ENCODE assay signal across 22 cellular contexts in the genomic region with DNA sequence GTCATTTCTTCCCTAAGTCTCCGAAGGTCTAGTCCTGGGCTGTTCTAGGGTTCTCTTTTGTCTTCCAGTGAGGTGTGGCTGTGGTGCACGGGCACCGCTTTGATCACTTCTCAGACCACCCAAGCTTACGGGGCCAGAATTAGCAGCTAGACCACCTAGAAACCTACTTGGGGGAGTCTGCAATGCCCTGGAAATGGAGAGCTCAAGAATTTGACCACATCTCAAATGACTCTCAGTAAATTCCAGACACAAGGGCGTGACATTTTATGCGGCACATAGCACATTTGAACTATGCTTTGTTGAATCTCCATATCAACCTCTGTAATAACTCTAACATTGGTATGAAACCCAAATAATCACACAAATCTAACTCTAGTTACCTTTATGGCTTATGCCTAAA. TPM values are rescaled to one million over a fixed set of nuclear protein-coding genes. Genes with fewer than 3 reads are reported as not detected.
A peak's percentile ranks its signal among the peaks of the same experiment; 100 is the strongest.
DNase-seq lines count a peak whose midpoint lies in the region; ATAC-seq, FAIRE-seq and TF ChIP-seq lines count a peak whose summit lies in the region.
"Had no signal": no experiment of that assay in that cellular context is flagged by ENCODE, and none has a peak within 500 bp of the region (broad histone marks: within the 10 kb centered on the region; RNA-seq: fewer than 3 reads in every experiment).

No MANE protein-coding gene starts in this region.

- WGBS in SK-N-SH (ENCODE audit: low lambda C conversion rate) = 97% methylated on average over 6 of the region's 6 CpGs

- TF ChIP-seq EP300 in SK-N-SH (IDR thresholded peaks at IDR 0.05; ENCODE audit: borderline replicate concordance in 1 of 2, low read depth in 1 of 2, low read length in 1 of 2) = no peak

- peak; percentile 24 for ATAC-seq in HCT116
- no peak for ATAC-seq in HG02623 (IDR thresholded peaks at IDR 0.05; ENCODE audit: unreplicated experiment)

- no peak for TF ChIP-seq POLR2A in HCT116 (IDR thresholded peaks at IDR 0.05; ENCODE audit: borderline replicate concordance, extremely low read depth, insufficient read depth, insufficient read length)

- H3K9ac ChIP-seq in HCT116 (ENCODE audit: low read length) (peak overlapping the region; percentile 42), keratinocyte (ENCODE audit: control insufficient read depth, extremely low read depth, insufficient read depth, low read length) (peak overlapping the region; percentile 43), SK-N-SH (no peak overlapping the region)
- H3K9ac ChIP-seq: GM23248 had no signal

- H3K27ac ChIP-seq in HCT116 (ENCODE audit: low read depth, low read length) (peak overlapping the region; percentile 89; the same call in 1 of the 2 replicates), SJSA1 (peak overlapping the region; percentile 95), keratinocyte (ENCODE audit: control insufficient read depth, insufficient read depth, low read length) (peak overlapping the region; percentile 90), SK-N-SH (ENCODE audit: low read depth in 2 of 2, low read length in 1 of 2) (no peak overlapping the region)
- H3K27ac ChIP-seq: brain microvascular endothelial cell, C4-2B, GM23248, SK-N-MC had no signal

- H3K36me3 ChIP-seq in HCT116 (ENCODE audit: control insufficient read depth in 1 of 2, insufficient read depth in 2 of 2, low read length in 2 of 2) = peaks cover 2 to 7% of the 10 kb centered on the region in 2 experiments; a peak in 2 of 4 replicates
- H3K36me3 ChIP-seq in SJSA1 = no peaks in the 10 kb centered on the region; the same call in 1 of the 2 replicates
- peaks cover 0 to 2% of the 10 kb centered on the region in 2 experiments for H3K36me3 ChIP-seq in keratinocyte (ENCODE audit: control insufficient read depth in 2 of 2, extremely low read depth in 1 of 2, insufficient read depth in 2 of 2, low read length in 2 of 2)
- H3K36me3 ChIP-seq in SK-N-SH (replicated peaks in 1 of 2; ENCODE audit: control insufficient read depth in 1 of 2, insufficient read depth in 2 of 2, low read length in 1 of 2) = peaks cover 3 to 28% of the 10 kb centered on the region in 2 experiments
- H3K36me3 ChIP-seq: brain microvascular endothelial cell had no signal

- POLR2A ChIA-PET in HCT116 (lab: Charles Lee) (no interaction called here), SK-N-SH (lab: Yijun Ruan, JAX) (no interaction called here)

- CTCF ChIA-PET in HCT116 (lab: Charles Lee) = no interaction called here
- CTCF ChIA-PET in SK-N-SH (lab: Yijun Ruan, JAX) = no interaction called here

- H3K79me2 ChIP-seq in HCT116 (ENCODE audit: insufficient read depth, low read length) (no peaks in the 10 kb centered on the region), keratinocyte (ENCODE audit: control insufficient read depth, insufficient read depth, low read length) (no peaks in the 10 kb centered on the region), SK-N-SH (ENCODE audit: insufficient read depth) (no peaks in the 10 kb centered on the region)

- H3K4me1 ChIP-seq in HCT116 (ENCODE audit: control insufficient read depth in 1 of 2, insufficient read depth in 2 of 2, low read length in 2 of 2) (peaks cover 56 to 82% of the 10 kb centered on the region in 2 experiments), SJSA1 (replicated peaks) (peaks cover 60% of the 10 kb centered on the region), keratinocyte (ENCODE audit: control insufficient read depth, extremely low read depth, insufficient read depth, low read length) (peaks cover 51% of the 10 kb centered on the region), SK-N-SH (ENCODE audit: control insufficient read depth in 1 of 2, insufficient read depth in 2 of 2, low read depth in 1 of 2, low read length in 1 of 2) (peaks cover 0 to 9% of the 10 kb centered on the region in 2 experiments; a peak in 1 of 4 replicates)

- H2AFZ ChIP-seq in HCT116 (ENCODE audit: low read depth, low read length, poor library complexity, severe bottlenecking) (no peak overlapping the region), keratinocyte (ENCODE audit: control insufficient read depth, low read length) (no peak overlapping the region), SK-N-SH (ENCODE audit: low read depth) (no peak overlapping the region)
- H2AFZ ChIP-seq: GM23248 had no signal

- H3K9me1 ChIP-seq in keratinocyte (ENCODE audit: control insufficient read depth, extremely low read depth, insufficient read depth, low read length) = no peaks in the 10 kb centered on the region

- TF ChIP-seq RAD21 in HCT116 (IDR thresholded peaks at IDR 0.05; ENCODE audit: low read depth) (no peak), SK-N-SH (IDR thresholded peaks at IDR 0.05; ENCODE audit: low read length) (no peak)

- no peaks in the 10 kb centered on the region for H4K20me1 ChIP-seq in HCT116 (ENCODE audit: insufficient read depth)
- H4K20me1 ChIP-seq in keratinocyte (ENCODE audit: control insufficient read depth, extremely low read depth, insufficient read depth, low read length) = no peaks in the 10 kb centered on the region
- no peaks in the 10 kb centered on the region for H4K20me1 ChIP-seq in SK-N-SH (ENCODE audit: insufficient read depth)

- RAD21 ChIA-PET in HCT116 (lab: Charles Lee; ENCODE audit: low non-redundant PET in 1 of 2, low total read pairs in 2 of 2, uncharacterized antibody in 2 of 2, unreplicated experiment in 2 of 2) = no interaction called here

- FAIRE-seq in keratinocyte (lab: Jason Lieb, UNC) (no peak), GM19239 (lab: Jason Lieb, UNC) (no peak)
- FAIRE-seq: endometrium had no signal

- H3K4me2 ChIP-seq in HCT116 (ENCODE audit: low read length) (peak overlapping the region; percentile 64), keratinocyte (ENCODE audit: control insufficient read depth, extremely low read depth, insufficient read depth, low read depth, low read length) (peak overlapping the region; percentile 72), SK-N-SH (no peak overlapping the region)

- no peaks in the 10 kb centered on the region for H3F3A ChIP-seq in SK-N-SH (replicated peaks; ENCODE audit: insufficient read depth)

- H3K9me3 ChIP-seq in HCT116 (ENCODE audit: control insufficient read depth in 1 of 2, insufficient read depth in 1 of 2, low read depth in 1 of 2, low read length in 2 of 2) (no peaks in the 10 kb centered on the region), SJSA1 (replicated peaks) (no peaks in the 10 kb centered on the region; the same call in 1 of the 2 replicates), keratinocyte (ENCODE audit: control insufficient read depth, low read depth, low read length) (no peaks in the 10 kb centered on the region), SK-N-SH (no peaks in the 10 kb centered on the region)

- H3K27me3 ChIP-seq in HCT116 (ENCODE audit: insufficient read depth, low read length) (no peaks in the 10 kb centered on the region), SJSA1 (replicated peaks) (no peaks in the 10 kb centered on the region), keratinocyte (ENCODE audit: control insufficient read depth, extremely low read depth, insufficient read depth, low read length) (no peaks in the 10 kb centered on the region), SK-N-SH (ENCODE audit: insufficient read depth) (no peaks in the 10 kb centered on the region)
- H3K27me3 ChIP-seq: brain microvascular endothelial cell had no signal

- DNase-seq in HCT116 (ENCODE audit: low read depth, low spot score) = no peak
- DNase-seq in SJSA1 (ENCODE audit: low read depth in 1 of 2, low spot score in 2 of 2) = peak; percentile 79 to 84
- no peak for DNase-seq in keratinocyte (ENCODE audit: low read depth, low spot score)
- peak; percentile 51 for DNase-seq in renal cortical epithelial cell (ENCODE audit: low read depth)
- no peak for DNase-seq in GM19239 (ENCODE audit: insufficient read length, low spot score)
- no peak for DNase-seq in NK-92 treated with Interleukin-12 subunit alpha and Interleukin-12 subunit beta, amount 100 ng/mL, for 24 hours (lab: John Stamatoyannopoulos, UW)
- no peak for DNase-seq in SK-N-SH
- DNase-seq: activated CD8-positive, alpha-beta memory T cell treated with anti-CD3 and anti-CD28 coated beads, Interleukin-2, amount 50 U/mL, for 48 hours; activated effector memory CD4-positive, alpha-beta T cell treated with Interleukin-2 at 50 U/mL for 16 hours; brain microvascular endothelial cell; cortex of kidney; DMS153; GF-D8; GM23248; MM.1S; NCI-H1694; NCI-H69 had no signal

- H3K9me2 ChIP-seq in HCT116 (ENCODE audit: insufficient read depth) = no peaks in the 10 kb centered on the region
- H3K9me2 ChIP-seq in SK-N-SH = no peaks in the 10 kb centered on the region

- no TSS peak for BruUV-seq in HCT116 (replicated peaks; lab: Mats Ljungman, UMichigan)

- no peak for TF ChIP-seq CTCF in HCT116 (IDR thresholded peaks at IDR 0.05 in 2 of 3, conservative IDR thresholded peaks at IDR 0.05 in 1 of 3; ENCODE audit: borderline replicate concordance in 1 of 3, insufficient read depth in 1 of 3, low read depth in 2 of 3, low read length in 2 of 3)
- TF ChIP-seq CTCF in keratinocyte (optimal IDR thresholded peaks at IDR 0.05 in 1 of 3, IDR thresholded peaks at IDR 0.05 in 1 of 3, conservative IDR thresholded peaks at IDR 0.05 in 1 of 3; ENCODE audit: extremely low read depth in 1 of 3, insufficient read depth in 2 of 3, low read length in 3 of 3) = no peak
- TF ChIP-seq CTCF in SK-N-SH (IDR thresholded peaks at IDR 0.05) = no peak

- dilution Hi-C loops in keratinocyte (cut with MboI; ENCODE audit: extremely low pct_ligation_motif_present, low sequenced_read_pairs) = no loop called here

- intact Hi-C loops in HCT116 (cut with micrococcal nuclease) = no loop called here

- H3K4me3 ChIP-seq in HCT116 (replicated peaks in 1 of 2; ENCODE audit: low read depth in 1 of 2, low read length in 2 of 2) (0 out of 4 replicates have a peak overlapping the region, but pooled peaks of 1 of the 2 experiments have one; percentile 1), SJSA1 (no peak overlapping the region), keratinocyte (ENCODE audit: control insufficient read depth in 2 of 3, extremely low read depth in 1 of 3, insufficient read depth in 2 of 3, low read depth in 1 of 3, low read length in 3 of 3) (no peak overlapping the region), SK-N-SH (ENCODE audit: low read depth in 2 of 2, low read length in 1 of 2) (no peak overlapping the region)
- H3K4me3 ChIP-seq: GM23248, SK-N-MC had no signal

RNA-seq across cellular contexts. Expression of a gene that starts 24.9 kb away (rescaled TPM):
- total RNA-seq in HCT116 (2021; ENCODE audit: unreplicated experiment) (33.8 TPM), renal cortical epithelial cell (71.0 and 323 TPM in 2 replicates)
- 27.9 and 32.4 TPM in 2 replicates for polyA plus RNA-seq in HCT116 (2012)
- total RNA-seq in SJSA1 (2014; rRNA removed; shearing (Covaris generic)) = 56.9 and 111 TPM in 2 replicates
- polyA plus RNA-seq in keratinocyte (62.3 to 81.3 TPM (median 78.1 TPM) in 3 replicates), SK-N-SH (2012; rRNA removed) (24.8 and 30.7 TPM in 2 replicates)
- polyA plus RNA-seq in keratinocyte (2011; ENCODE audit: low read depth) = 96.9 TPM
- 63.6 and 81.2 TPM in 2 replicates for polyA plus RNA-seq in keratinocyte (2011; cell fraction: cytosol; rRNA removed)
- 91.5 and 96.1 TPM in 2 replicates for polyA plus RNA-seq in keratinocyte (2011; cell fraction: nucleus; rRNA removed)
- 65.7 and 83.3 TPM in 2 replicates for polyA plus RNA-seq in keratinocyte (2012; ENCODE audit: low replicate concordance)
- polyA minus RNA-seq in keratinocyte = 61.7 to 104 TPM (median 86.0 TPM) in 3 replicates
- 66.6 TPM for polyA minus RNA-seq in keratinocyte (2011; cell fraction: cytosol; rRNA and poly(A)+ RNA removed)
- 58.0 and 84.1 TPM in 2 replicates for polyA minus RNA-seq in keratinocyte (2011; cell fraction: nucleus; rRNA and poly(A)+ RNA removed)
- 25.8 and 31.1 TPM in 2 replicates for polyA plus RNA-seq in SK-N-SH (2012; cell fraction: cytosol; rRNA removed)
- 40.4 and 47.3 TPM in 2 replicates for polyA plus RNA-seq in SK-N-SH (2012; cell fraction: nucleus; rRNA removed)

RNA-seq across cellular contexts. Expression of a gene that starts 39.7 kb away (rescaled TPM):
- 1.2 TPM for total RNA-seq in HCT116 (2021; ENCODE audit: unreplicated experiment)
- polyA plus RNA-seq in HCT116 (2012) = 0.70 and 1.3 TPM in 2 replicates
- 0.41 and 1.7 TPM in 2 replicates for total RNA-seq in SJSA1 (2014; rRNA removed; shearing (Covaris generic))
- polyA plus RNA-seq in keratinocyte = 2.8 to 5.0 TPM (median 4.4 TPM) in 3 replicates
- polyA plus RNA-seq in keratinocyte (2011; ENCODE audit: low read depth) = 3.3 TPM
- 1.0 and 1.7 TPM in 2 replicates for polyA plus RNA-seq in keratinocyte (2011; cell fraction: cytosol; rRNA removed)
- 33.5 and 45.6 TPM in 2 replicates for polyA plus RNA-seq in keratinocyte (2011; cell fraction: nucleus; rRNA removed)
- 1.9 and 6.0 TPM in 2 replicates for polyA plus RNA-seq in keratinocyte (2012; ENCODE audit: low replicate concordance)
- 1.3 to 5.6 TPM (median 5.4 TPM) in 3 replicates for polyA minus RNA-seq in keratinocyte
- polyA minus RNA-seq in keratinocyte (2011; cell fraction: cytosol; rRNA and poly(A)+ RNA removed) = not detected
- 6.0 and 17.3 TPM in 2 replicates for polyA minus RNA-seq in keratinocyte (2011; cell fraction: nucleus; rRNA and poly(A)+ RNA removed)
- total RNA-seq in renal cortical epithelial cell = 0.94 and 4.0 TPM in 2 replicates
- polyA plus RNA-seq in SK-N-SH (2012; rRNA removed) = 0.46 and 1.7 TPM in 2 replicates
- 0.13 and 0.21 TPM in 2 replicates for polyA plus RNA-seq in SK-N-SH (2012; cell fraction: cytosol; rRNA removed)
- 5.7 and 7.0 TPM in 2 replicates for polyA plus RNA-seq in SK-N-SH (2012; cell fraction: nucleus; rRNA removed)
- total RNA-seq: GM23248 had no signal
- polyA plus RNA-seq: IgD-negative memory B cell had no signal

RNA-seq across cellular contexts. Expression of a gene that starts 40.3 kb away (rescaled TPM):
- total RNA-seq in HCT116 (2021; ENCODE audit: unreplicated experiment) = 37.0 TPM
- 13.0 and 13.1 TPM in 2 replicates for polyA plus RNA-seq in HCT116 (2012)
- 22.1 and 30.4 TPM in 2 replicates for total RNA-seq in SJSA1 (2014; rRNA removed; shearing (Covaris generic))
- polyA plus RNA-seq in keratinocyte = 12.3 to 32.3 TPM (median 19.5 TPM) in 3 replicates
- 4.8 TPM for polyA plus RNA-seq in keratinocyte (2011; ENCODE audit: low read depth)
- 16.5 and 17.1 TPM in 2 replicates for polyA plus RNA-seq in keratinocyte (2011; cell fraction: cytosol; rRNA removed)
- polyA plus RNA-seq in keratinocyte (2011; cell fraction: nucleus; rRNA removed) = 26.7 and 37.8 TPM in 2 replicates
- 6.4 and 20.6 TPM in 2 replicates for polyA plus RNA-seq in keratinocyte (2012; ENCODE audit: low replicate concordance)
- polyA minus RNA-seq in keratinocyte = 7.7 to 24.5 TPM (median 16.0 TPM) in 3 replicates
- polyA minus RNA-seq in keratinocyte (2011; cell fraction: cytosol; rRNA and poly(A)+ RNA removed) = 12.9 TPM
- polyA minus RNA-seq in keratinocyte (2011; cell fraction: nucleus; rRNA and poly(A)+ RNA removed) = 6.9 and 15.4 TPM in 2 replicates
- 50.3 and 67.9 TPM in 2 replicates for total RNA-seq in renal cortical epithelial cell
- 16.5 and 17.1 TPM in 2 replicates for polyA plus RNA-seq in SK-N-SH (2012; rRNA removed)
- polyA plus RNA-seq in SK-N-SH (2012; cell fraction: cytosol; rRNA removed) = 18.3 and 18.7 TPM in 2 replicates
- 17.8 and 18.3 TPM in 2 replicates for polyA plus RNA-seq in SK-N-SH (2012; cell fraction: nucleus; rRNA removed)

Comparison
In these comparisons a context has a peak if more than half of its experiments do, and no peak if none do; other contexts are left out.
1. DNase-seq: peak in SJSA1 (2 of 2) and renal cortical epithelial cell (single experiment); none in HCT116 (single experiment), keratinocyte (single experiment), GM19239 (single experiment), NK-92 treated with Interleukin-12 subunit alpha and Interleukin-12 subunit beta, amount 100 ng/mL, for 24 hours (single experiment) and SK-N-SH (single experiment).
2. H3K27ac ChIP-seq: peak in HCT116 (single experiment), SJSA1 (single experiment) and keratinocyte (single experiment); none in SK-N-SH (0 of 2).